Comparison of ENCODE assay signal across 8 cellular contexts in the genomic region with DNA sequence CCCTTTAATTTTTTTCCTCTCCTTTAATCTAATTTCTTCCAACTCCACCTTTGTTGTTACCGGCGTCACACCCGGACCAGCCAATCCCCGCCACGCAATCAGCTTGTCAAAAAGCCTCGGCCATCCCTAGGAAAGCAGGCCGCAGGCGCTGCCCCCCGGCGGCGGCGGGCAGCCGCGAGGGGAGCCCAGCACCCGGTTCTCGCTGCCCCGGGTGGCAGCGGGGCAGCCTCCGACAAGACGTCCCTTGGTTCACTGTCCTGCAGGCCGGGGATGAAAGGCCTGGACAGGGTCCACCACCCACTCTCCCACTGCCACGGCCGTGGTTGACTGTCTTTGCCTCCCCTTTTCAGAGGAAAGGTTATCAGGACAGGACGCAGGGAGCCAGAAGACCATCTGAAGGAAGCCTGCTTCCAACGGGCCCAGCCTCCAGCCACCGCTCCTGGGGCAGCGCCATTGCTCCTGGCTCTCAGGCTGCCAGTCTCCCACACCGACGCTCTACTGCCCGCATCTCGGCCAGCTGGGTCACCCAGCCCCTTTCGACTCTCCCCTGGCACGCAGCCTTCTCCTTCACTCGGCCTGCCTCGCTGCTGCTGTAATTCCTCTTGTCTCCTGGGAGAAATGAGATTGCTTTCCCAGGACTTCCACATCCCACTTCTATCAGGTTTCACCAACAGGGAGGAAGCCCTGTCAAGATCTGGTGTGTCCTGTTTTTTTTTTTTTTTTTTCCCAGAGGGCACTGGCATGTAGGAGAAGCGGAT. TPM values are rescaled to one million over a fixed set of nuclear protein-coding genes. Genes with fewer than 3 reads are reported as not detected.
A peak's percentile ranks its signal among the peaks of the same experiment; 100 is the strongest.
DNase-seq lines count a peak whose midpoint lies in the region; ATAC-seq and TF ChIP-seq lines count a peak whose summit lies in the region.

No MANE protein-coding gene starts in this region.

- 1% methylated on average over 36 of the region's 36 CpGs for WGBS in right cardiac atrium

- H3K9me3 ChIP-seq in RWPE2 (ENCODE audit: severe bottlenecking) = no peaks in the 10 kb centered on the region
- no peaks in the 10 kb centered on the region for H3K9me3 ChIP-seq in right cardiac atrium (ENCODE audit: control insufficient read depth, low read length)
- H3K9me3 ChIP-seq in parathyroid adenoma (ENCODE audit: control insufficient read depth, low read length) = no peaks in the 10 kb centered on the region

- peak overlapping the region; percentile 95 for H3K27ac ChIP-seq in RWPE2 (ENCODE audit: poor library complexity, severe bottlenecking)
- peak overlapping the region; percentile 95 for H3K27ac ChIP-seq in right cardiac atrium (ENCODE audit: low read length)
- peak overlapping the region; percentile 94 for H3K27ac ChIP-seq in parathyroid adenoma

- peaks cover 8% of the 10 kb centered on the region for H3K79me2 ChIP-seq in parathyroid adenoma

- peak overlapping the region; percentile 100 for H3K4me2 ChIP-seq in parathyroid adenoma (ENCODE audit: low read length)

- DNase-seq in Daoy (ENCODE audit: low read depth) (peak; percentile 74), LHCN-M2 (ENCODE audit: low read depth) (peak; percentile 91), RWPE2 (ENCODE audit: low spot score) (peak; percentile 85), astrocyte of the cerebellum (ENCODE audit: low read depth) (peak; percentile 31), right cardiac atrium (peak; percentile 82 to 93 (median 92))

- ATAC-seq in RWPE2 (ENCODE audit: low read depth) = peak; percentile 32
- peak; percentile 55 to 62 for ATAC-seq in right cardiac atrium
- no peak for ATAC-seq in GM19023 (IDR thresholded peaks at IDR 0.05; ENCODE audit: unreplicated experiment)
- ATAC-seq in GM18867 (IDR thresholded peaks at IDR 0.05; ENCODE audit: unreplicated experiment) = no peak

- intact Hi-C loops in right cardiac atrium (cut with DNase I) = loop anchor here in 1 of 4 donors (5.0 kb wide), 1 partner anchor 100 kb away; a partner anchor contains a TSS

- H3K4me3 ChIP-seq in RWPE2 (ENCODE audit: severe bottlenecking) = peak overlapping the region; percentile 83
- H3K4me3 ChIP-seq in astrocyte of the cerebellum (ENCODE audit: low read depth, low read length) = peak overlapping the region; percentile 91
- H3K4me3 ChIP-seq in right cardiac atrium (ENCODE audit: low read length) = peak overlapping the region; percentile 98
- H3K4me3 ChIP-seq in parathyroid adenoma (ENCODE audit: low read depth, low read length) = peak overlapping the region; percentile 96

- peaks cover 19% of the 10 kb centered on the region for H3K4me1 ChIP-seq in RWPE2 (ENCODE audit: insufficient read depth, poor library complexity, severe bottlenecking)
- peaks cover 13% of the 10 kb centered on the region for H3K4me1 ChIP-seq in right cardiac atrium (ENCODE audit: control insufficient read depth, insufficient read depth, low read length)
- peaks cover 21% of the 10 kb centered on the region for H3K4me1 ChIP-seq in parathyroid adenoma

- peak overlapping the region; percentile 82 for H2AFZ ChIP-seq in parathyroid adenoma

- no peak overlapping the region for H3K9ac ChIP-seq in parathyroid adenoma

- TF ChIP-seq CTCF in RWPE2 (IDR thresholded peaks at IDR 0.05; ENCODE audit: poor library complexity, severe bottlenecking) = peak; percentile 29
- TF ChIP-seq CTCF in astrocyte of the cerebellum (IDR thresholded peaks at IDR 0.05; ENCODE audit: low read depth, low read length, missing control alignments) = peak; percentile 22
- peak; percentile 33 for TF ChIP-seq CTCF in parathyroid adenoma (IDR thresholded peaks at IDR 0.05)

- H3K27me3 ChIP-seq in RWPE2 (ENCODE audit: insufficient read depth, poor library complexity, severe bottlenecking) = no peaks in the 10 kb centered on the region
- no peaks in the 10 kb centered on the region for H3K27me3 ChIP-seq in right cardiac atrium (ENCODE audit: control insufficient read depth, insufficient read depth)
- H3K27me3 ChIP-seq in parathyroid adenoma (ENCODE audit: control insufficient read depth, insufficient read depth, low read length) = no peaks in the 10 kb centered on the region

- H3K36me3 ChIP-seq in RWPE2 (ENCODE audit: low read depth) (peaks cover 2% of the 10 kb centered on the region), parathyroid adenoma (ENCODE audit: control insufficient read depth, insufficient read depth, low read length) (no peaks in the 10 kb centered on the region)

- in situ Hi-C loops in astrocyte of the cerebellum (cut with HindIII; ENCODE audit: low sequenced_read_pairs) = no loop called here

RNA-seq across cellular contexts. Expression of a gene that starts 2.8 kb away (rescaled TPM):
- total RNA-seq in Daoy (2014; rRNA removed; shearing (Covaris generic)) = 57.9 and 74.4 TPM in 2 replicates
- total RNA-seq in LHCN-M2 (2014; rRNA removed) (66.5 and 76.0 TPM in 2 replicates), right cardiac atrium (10 to 100 TPM; 36.7 to 63.4 (median 58.6) TPM)
- 50.3 TPM for polyA plus RNA-seq in LHCN-M2 (2012)
- polyA plus RNA-seq in right cardiac atrium = 43.5 TPM

RNA-seq across cellular contexts. Expression of a gene that starts 22.6 kb away (rescaled TPM):
- 23.6 and 41.2 TPM in 2 replicates for total RNA-seq in Daoy (2014; rRNA removed; shearing (Covaris generic))
- total RNA-seq in LHCN-M2 (2014; rRNA removed) (42.1 and 47.0 TPM in 2 replicates), right cardiac atrium (10 to 100 TPM; 37.5 to 52.7 (median 41.2) TPM)
- 30.8 TPM for polyA plus RNA-seq in LHCN-M2 (2012)
- polyA plus RNA-seq in right cardiac atrium = 31.0 TPM

RNA-seq across cellular contexts. Expression of a gene that starts 35.5 kb away (rescaled TPM):
- total RNA-seq in Daoy (2014; rRNA removed; shearing (Covaris generic)) = 7.0 and 9.2 TPM in 2 replicates
- total RNA-seq in LHCN-M2 (2014; rRNA removed) = 28.3 and 31.1 TPM in 2 replicates
- polyA plus RNA-seq in LHCN-M2 (2012) = 28.4 TPM
- 10 to 100 TPM; 23.5 to 27.6 (median 26.6) TPM for total RNA-seq in right cardiac atrium
- 26.3 TPM for polyA plus RNA-seq in right cardiac atrium

RNA-seq across cellular contexts. Expression of a gene that starts 45.6 kb away (rescaled TPM):
- not detected in 2 replicates for total RNA-seq in Daoy (2014; rRNA removed; shearing (Covaris generic))
- not detected in 2 replicates for total RNA-seq in LHCN-M2 (2014; rRNA removed)
- polyA plus RNA-seq in LHCN-M2 (2012) = not detected
- total RNA-seq in right cardiac atrium = under 1 TPM in 3 of 4 donors, not detected in 1; 0.31 to 0.72 (median 0.46) TPM
- polyA plus RNA-seq in right cardiac atrium = 0.16 TPM

RNA-seq across cellular contexts. Expression of a gene that starts 51.8 kb away (rescaled TPM):
- total RNA-seq in Daoy (2014; rRNA removed; shearing (Covaris generic)) = not detected in 2 replicates
- total RNA-seq in LHCN-M2 (2014; rRNA removed) = not detected in 2 replicates
- polyA plus RNA-seq in LHCN-M2 (2012) = 0.64 TPM
- 10 to 100 TPM in 2 of 4 donors, 1 to 10 TPM in 2; 5.3 to 11.3 (median 9.7) TPM for total RNA-seq in right cardiac atrium
- polyA plus RNA-seq in right cardiac atrium = 5.4 TPM

Comparison
In these comparisons a context has a peak if more than half of its experiments do, and no peak if none do; other contexts are left out.
1. DNase-seq: peak in every context shown above with its lines; median percentile 92 in right cardiac atrium; 91 in LHCN-M2; 85 in RWPE2; 74 in Daoy; 31 in astrocyte of the cerebellum.
2. ATAC-seq: peak in RWPE2 (single experiment) and right cardiac atrium (2 of 2); none in GM19023 (single experiment) and GM18867 (single experiment).
3. Peak in every context shown above with its lines, with median percentiles within 50 percentile points of each other: H3K27ac ChIP-seq, H3K4me3 ChIP-seq and CTCF ChIP-seq.